Comparison of ENCODE assay signal across 20 cellular contexts in genomic region chr9:4967521-4967920, GRCh38. TPM values are rescaled to one million over a fixed set of nuclear protein-coding genes. Genes with fewer than 3 reads are reported as not detected.
A peak's percentile ranks its signal among the peaks of the same experiment; 100 is the strongest.
DNase-seq lines count a peak whose midpoint lies in the region.
"Had no signal": no experiment of that assay in that cellular context is flagged by ENCODE, and none has a peak within 500 bp of the region (broad histone marks: within the 10 kb centered on the region; RNA-seq: fewer than 3 reads in every experiment).

No MANE protein-coding gene starts in this region.

- no peak overlapping the region for H3K27ac ChIP-seq in BLaER1 treated with 17β-estradiol and CSF1 and Interleukin-3, amounts not matched to agents 10 nM and 100 nM
- H3K27ac ChIP-seq: HL-60, lower lobe of right lung, PC-9, WERI-Rb-1 had no signal

- H3K9me3 Mint-ChIP-seq in T-helper 2 cell treated with Interferon-gamma antibody and Interleukin-4, amounts not matched to agents 5 μg/mL and 100 μg/mL, for 36 hours, result peaks cover 20% of the 10 kb centered on the region
- H3K9me3 Mint-ChIP-seq in activated naive CD8-positive, alpha-beta T cell treated with anti-CD3 and anti-CD28 coated beads for 36 hours, result peaks cover 14% of the 10 kb centered on the region
- H3K9me3 Mint-ChIP-seq: GM23338 had no signal

- DNase-seq in T-helper 2 cell treated with Interferon-gamma antibody and Interleukin-4, amounts not matched to agents 5 μg/mL and 100 μg/mL, for 36 hours (ENCODE audit: low spot score), result no peak
- no peak for DNase-seq in T-helper 2 cell
- no peak for DNase-seq in activated naive CD8-positive, alpha-beta T cell treated with anti-CD3 and anti-CD28 coated beads for 36 hours
- peak; percentile 55 for DNase-seq in hepatic stellate cell (ENCODE audit: low spot score)
- no peak for DNase-seq in NCI-H1436 treated with DMSO at 0.1 percent for 48 hours (lab: John Stamatoyannopoulos, UW)
- no peak for DNase-seq in AG08396 (ENCODE audit: low spot score)
- DNase-seq in NCI-H2081 treated with DMSO at 0.1 percent for 48 hours (lab: John Stamatoyannopoulos, UW), result no peak
- DNase-seq: CD8-positive, alpha-beta memory T cell; lower lobe of right lung; naive thymus-derived CD4-positive, alpha-beta T cell; NCI-H774; PC-9; posterior cingulate gyrus; WERI-Rb-1 had no signal

- no peaks in the 10 kb centered on the region for H3K27me3 ChIP-seq in BLaER1 treated with 17β-estradiol and CSF1 and Interleukin-3, amounts not matched to agents 10 nM and 100 nM

- H3K4me3 Mint-ChIP-seq in T-helper 2 cell treated with Interferon-gamma antibody and Interleukin-4, amounts not matched to agents 5 μg/mL and 100 μg/mL, for 36 hours, result peak overlapping the region; percentile 68
- H3K4me3 Mint-ChIP-seq in activated naive CD8-positive, alpha-beta T cell treated with anti-CD3 and anti-CD28 coated beads for 36 hours, result no peak overlapping the region
- H3K4me3 Mint-ChIP-seq: CD8-positive, alpha-beta memory T cell; GM23338; stimulated activated effector memory CD8-positive, alpha-beta T cell treated with anti-CD3 and anti-CD28 coated beads, Interleukin-12 subunit alpha, Interleukin-12 subunit beta, amount 100 ng/mL, for 72 hours had no signal

- H3K4me1 Mint-ChIP-seq in T-helper 2 cell treated with Interferon-gamma antibody and Interleukin-4, amounts not matched to agents 5 μg/mL and 100 μg/mL, for 36 hours (ENCODE audit: low read depth), result peaks cover 39% of the 10 kb centered on the region
- peaks cover 49% of the 10 kb centered on the region for H3K4me1 Mint-ChIP-seq in activated naive CD8-positive, alpha-beta T cell treated with anti-CD3 and anti-CD28 coated beads for 36 hours

- no peak overlapping the region for H3K4me3 ChIP-seq in BLaER1 treated with 17β-estradiol and CSF1 and Interleukin-3, amounts not matched to agents 10 nM and 100 nM
- H3K4me3 ChIP-seq: GM23338, K562, lower lobe of right lung, PC-9, smooth muscle cell had no signal

- H3K9me3 ChIP-seq in BLaER1 treated with 17β-estradiol and CSF1 and Interleukin-3, amounts not matched to agents 10 nM and 100 nM (replicated peaks in 1 of 11), result peaks cover 0 to 21% (median 15%) of the 10 kb centered on the region in 11 experiments; a peak in 16 of 22 replicates
- H3K9me3 ChIP-seq: lower lobe of right lung had no signal

- H4K20me1 ChIP-seq in BLaER1 treated with 17β-estradiol and CSF1 and Interleukin-3, amounts not matched to agents 10 nM and 100 nM, result no peaks in the 10 kb centered on the region

- H3K36me3 ChIP-seq in BLaER1 treated with 17β-estradiol and CSF1 and Interleukin-3, amounts not matched to agents 10 nM and 100 nM, result no peaks in the 10 kb centered on the region
- H3K36me3 ChIP-seq: lower lobe of right lung, WERI-Rb-1 had no signal

- H3K4me2 ChIP-seq in BLaER1 treated with 17β-estradiol and CSF1 and Interleukin-3, amounts not matched to agents 10 nM and 100 nM, result peak overlapping the region in 6 of 11 experiments; percentile 5 to 63 (median 26); a peak in 9 of 22 replicates
- H3K4me2 ChIP-seq: GM23338, PC-9, smooth muscle cell had no signal

- peak overlapping the region; percentile 82 for H3K27ac Mint-ChIP-seq in T-helper 2 cell treated with Interferon-gamma antibody and Interleukin-4, amounts not matched to agents 5 μg/mL and 100 μg/mL, for 36 hours
- H3K27ac Mint-ChIP-seq in activated naive CD8-positive, alpha-beta T cell treated with anti-CD3 and anti-CD28 coated beads for 36 hours, result peak overlapping the region; percentile 91
- H3K27ac Mint-ChIP-seq: GM23338; stimulated activated effector memory CD8-positive, alpha-beta T cell treated with anti-CD3 and anti-CD28 coated beads, Interleukin-12 subunit alpha, Interleukin-12 subunit beta, amount 100 ng/mL, for 72 hours had no signal

- peaks cover 7 to 14% (median 11%) of the 10 kb centered on the region in 10 experiments; a peak in 15 of 20 replicates for H3K4me1 ChIP-seq in BLaER1 treated with 17β-estradiol and CSF1 and Interleukin-3, amounts not matched to agents 10 nM and 100 nM
- H3K4me1 ChIP-seq: lower lobe of right lung had no signal

- H3K36me3 Mint-ChIP-seq in T-helper 2 cell treated with Interferon-gamma antibody and Interleukin-4, amounts not matched to agents 5 μg/mL and 100 μg/mL, for 36 hours (ENCODE audit: low read depth), result peaks cover 14% of the 10 kb centered on the region
- H3K36me3 Mint-ChIP-seq in activated naive CD8-positive, alpha-beta T cell treated with anti-CD3 and anti-CD28 coated beads for 36 hours, result peaks cover 13% of the 10 kb centered on the region
- H3K36me3 Mint-ChIP-seq: stimulated activated effector memory CD8-positive, alpha-beta T cell treated with anti-CD3 and anti-CD28 coated beads, Interleukin-12 subunit alpha, Interleukin-12 subunit beta, amount 100 ng/mL, for 72 hours had no signal

- no peak overlapping the region for H3K9ac ChIP-seq in BLaER1 treated with 17β-estradiol and CSF1 and Interleukin-3, amounts not matched to agents 10 nM and 100 nM

- no peaks in the 10 kb centered on the region for H3K27me3 Mint-ChIP-seq in T-helper 2 cell treated with Interferon-gamma antibody and Interleukin-4, amounts not matched to agents 5 μg/mL and 100 μg/mL, for 36 hours (ENCODE audit: low read depth)
- H3K27me3 Mint-ChIP-seq in activated naive CD8-positive, alpha-beta T cell treated with anti-CD3 and anti-CD28 coated beads for 36 hours, result no peaks in the 10 kb centered on the region

RNA-seq across cellular contexts. Expression of gene JAK2, which starts 17.6 kb away (rescaled TPM):
- total RNA-seq in activated naive CD8-positive, alpha-beta T cell treated with anti-CD3 and anti-CD28 coated beads for 36 hours, result 10 to 100 TPM; 33.7 to 35.8 TPM
